Comparison of ENCODE assay signal across 35 cellular contexts in the genomic region with DNA sequence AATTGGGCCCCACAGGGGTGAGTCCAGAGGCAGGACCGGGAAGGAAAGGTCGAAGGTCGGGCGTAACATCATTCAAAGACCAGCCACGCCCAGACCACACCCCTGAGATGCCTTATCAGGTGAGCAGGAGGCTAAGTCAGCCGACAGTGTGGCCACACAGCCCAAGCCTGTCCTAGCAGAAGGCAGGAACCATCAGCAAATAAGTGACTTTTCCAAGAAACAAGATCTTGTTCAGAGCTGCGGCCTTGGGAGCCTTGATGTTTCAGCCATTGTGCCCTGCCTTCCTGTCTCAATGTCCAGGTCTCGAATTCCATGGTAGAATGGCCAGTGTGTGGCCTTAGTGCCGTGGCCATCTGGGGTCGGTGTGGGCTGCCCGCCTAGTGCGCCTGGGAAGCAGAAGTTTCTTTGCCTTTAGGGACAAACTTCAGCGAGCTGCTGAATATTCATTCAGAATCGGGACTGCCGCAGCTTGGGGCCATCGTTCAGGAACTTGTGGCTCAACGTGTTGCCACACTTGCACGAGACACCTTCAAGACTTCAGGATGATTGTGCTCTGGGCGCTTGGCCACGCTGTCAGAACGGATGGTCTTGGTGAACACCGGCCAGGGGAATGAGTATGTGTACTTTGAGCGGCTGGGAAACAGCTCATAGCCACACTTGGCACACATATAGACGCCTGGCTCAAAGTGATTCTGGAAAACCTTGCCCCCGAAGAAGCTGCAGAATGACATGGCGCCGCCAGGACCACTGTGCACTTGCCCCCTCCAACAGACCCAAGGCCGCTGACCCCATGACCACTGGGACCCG. TPM values are rescaled to one million over a fixed set of nuclear protein-coding genes. Genes with fewer than 3 reads are reported as not detected.
"Had no signal": no experiment of that assay in that cellular context is flagged by ENCODE, and none has a peak within 500 bp of the region (broad histone marks: within the 10 kb centered on the region; RNA-seq: fewer than 3 reads in every experiment).

No MANE protein-coding gene starts in this region.

- DNase-seq: activated CD4-positive, alpha-beta memory T cell treated with anti-CD3 and anti-CD28 coated beads, Interleukin-2, amount 10 ng/mL, durations not matched to agents 7 days and 5 days; activated CD4-positive, alpha-beta T cell treated with anti-CD3 and anti-CD28 coated beads for 1 hour; activated CD4-positive, alpha-beta T cell treated with anti-CD3 and anti-CD28 coated beads, Interleukin-2, amount 10 ng/mL, durations not matched to agents 7 days and 5 days; activated gamma-delta T cell treated with Interleukin-2 at 50 U/mL for 16 hours; activated naive CD4-positive, alpha-beta T cell treated with anti-CD3 and anti-CD28 coated beads, Interleukin-2, amount 50 U/mL, for 16 hours; activated T-cell treated with anti-CD3 and anti-CD28 coated beads, Interleukin-2, amount 50 U/mL, for 4 hours; amniotic stem cell; brain microvascular endothelial cell; endodermal cell; esophagus squamous epithelium; foreskin melanocyte; heart right ventricle; kidney glomerular epithelial cell; left ventricle myocardium inferior; psoas muscle; sigmoid colon; stimulated activated CD4-positive, alpha-beta T cell treated with anti-CD3 and anti-CD28 coated beads, Interleukin-1b, Interleukin-23, amount 100 ng/mL, for 48 hours; stimulated activated CD4-positive, alpha-beta T cell treated with anti-CD3 and anti-CD28 coated beads, Interleukin-4, amount 100 ng/mL, for 4 hours; stimulated activated CD8-positive, alpha-beta memory T cell treated with anti-CD3 and anti-CD28 coated beads, Interleukin-4, amount 100 ng/mL, for 48 hours; stimulated activated naive CD8-positive, alpha-beta T cell treated with anti-CD3 and anti-CD28 coated beads, Interleukin-15, amount 100 ng/mL, for 72 hours; substantia nigra; uterus had no signal

- H3K79me2 ChIP-seq: parathyroid adenoma had no signal

- H3K27ac ChIP-seq: brain microvascular endothelial cell, esophagus squamous epithelium, heart right ventricle, left ventricle myocardium inferior, parathyroid adenoma, psoas muscle, sigmoid colon, uterus had no signal

- H3K36me3 ChIP-seq: brain microvascular endothelial cell, esophagus squamous epithelium, heart right ventricle, left ventricle myocardium inferior, sigmoid colon, uterus had no signal

- H3K4me3 ChIP-seq: esophagus squamous epithelium, heart right ventricle, left ventricle myocardium inferior, psoas muscle, sigmoid colon, smooth muscle cell, uterus had no signal

- ATAC-seq: activated T-cell treated with anti-CD3 and anti-CD28 coated beads, Interleukin-2, amount 50 U/mL, for 4 hours; activated T-helper 17 cell treated with anti-CD3 and anti-CD28 coated beads, Interleukin-2, amount 50 U/mL, for 72 hours; heart right ventricle; psoas muscle; stimulated activated memory B cell treated with anti-CD40 and anti-IgM and Interleukin-4, amounts not matched to agents 10 μg/mL and 1 μg/mL and 100 μg/mL, for 72 hours; stimulated activated naive CD8-positive, alpha-beta T cell treated with anti-CD3 and anti-CD28 coated beads, Interleukin-15, amount 100 ng/mL, for 72 hours; WTC11 had no signal

- FAIRE-seq: astrocyte had no signal

- H3K4me2 ChIP-seq: smooth muscle cell had no signal

- H3K4me1 ChIP-seq: esophagus squamous epithelium, heart right ventricle, left ventricle myocardium inferior, psoas muscle, sigmoid colon, uterus had no signal

- H2AFZ ChIP-seq: parathyroid adenoma had no signal

- H3K27me3 ChIP-seq: uterus had no signal

- H3K9ac ChIP-seq: parathyroid adenoma had no signal

- H3K9me3 ChIP-seq: esophagus squamous epithelium, psoas muscle, sigmoid colon, uterus had no signal

RNA-seq across cellular contexts. Expression of a gene that starts 6.1 kb away (rescaled TPM):
- total RNA-seq: activated CD4-positive, alpha-beta memory T cell treated with anti-CD3 and anti-CD28 coated beads, Interleukin-2, amount 10 ng/mL, durations not matched to agents 7 days and 5 days; activated CD4-positive, alpha-beta T cell treated with anti-CD3 and anti-CD28 coated beads, Interleukin-2, amount 10 ng/mL, durations not matched to agents 7 days and 5 days; activated T-cell treated with anti-CD3 and anti-CD28 coated beads, Interleukin-2, amount 50 U/mL, for 4 hours; activated T-helper 17 cell treated with anti-CD3 and anti-CD28 coated beads, Interleukin-2, amount 50 U/mL, for 72 hours; astrocyte; cardiac septum; chondrocyte; endodermal cell; esophagus squamous epithelium; glomerular endothelial cell; heart right ventricle; left ventricle myocardium inferior; lung microvascular endothelial cell; mesenteric fat pad; mucosa of gallbladder; psoas muscle; sigmoid colon; smooth muscle cell; WTC11 had no signal
- polyA plus RNA-seq: heart right ventricle, psoas muscle, sigmoid colon had no signal

RNA-seq across cellular contexts. Expression of a gene that starts 9.9 kb away (rescaled TPM):
- total RNA-seq: activated CD4-positive, alpha-beta memory T cell treated with anti-CD3 and anti-CD28 coated beads, Interleukin-2, amount 10 ng/mL, durations not matched to agents 7 days and 5 days; activated CD4-positive, alpha-beta T cell treated with anti-CD3 and anti-CD28 coated beads, Interleukin-2, amount 10 ng/mL, durations not matched to agents 7 days and 5 days; activated T-cell treated with anti-CD3 and anti-CD28 coated beads, Interleukin-2, amount 50 U/mL, for 4 hours; activated T-helper 17 cell treated with anti-CD3 and anti-CD28 coated beads, Interleukin-2, amount 50 U/mL, for 72 hours; astrocyte; cardiac septum; chondrocyte; endodermal cell; esophagus squamous epithelium; glomerular endothelial cell; heart right ventricle; left ventricle myocardium inferior; lung microvascular endothelial cell; mesenteric fat pad; mucosa of gallbladder; psoas muscle; sigmoid colon; smooth muscle cell; uterus; WTC11 had no signal
- polyA plus RNA-seq: heart right ventricle, psoas muscle had no signal

RNA-seq across cellular contexts. Expression of a gene that starts 13.5 kb away (rescaled TPM):
- total RNA-seq: activated CD4-positive, alpha-beta memory T cell treated with anti-CD3 and anti-CD28 coated beads, Interleukin-2, amount 10 ng/mL, durations not matched to agents 7 days and 5 days; activated CD4-positive, alpha-beta T cell treated with anti-CD3 and anti-CD28 coated beads, Interleukin-2, amount 10 ng/mL, durations not matched to agents 7 days and 5 days; activated T-cell treated with anti-CD3 and anti-CD28 coated beads, Interleukin-2, amount 50 U/mL, for 4 hours; activated T-helper 17 cell treated with anti-CD3 and anti-CD28 coated beads, Interleukin-2, amount 50 U/mL, for 72 hours; astrocyte; cardiac septum; chondrocyte; endodermal cell; esophagus squamous epithelium; glomerular endothelial cell; heart right ventricle; left ventricle myocardium inferior; lung microvascular endothelial cell; mesenteric fat pad; mucosa of gallbladder; psoas muscle; sigmoid colon; smooth muscle cell; uterus; WTC11 had no signal
- polyA plus RNA-seq: heart right ventricle, psoas muscle, sigmoid colon, smooth muscle cell had no signal

RNA-seq across cellular contexts. Expression of a gene that starts 41.5 kb away (rescaled TPM):
- total RNA-seq: activated CD4-positive, alpha-beta T cell treated with anti-CD3 and anti-CD28 coated beads, Interleukin-2, amount 10 ng/mL, durations not matched to agents 7 days and 5 days; activated T-cell treated with anti-CD3 and anti-CD28 coated beads, Interleukin-2, amount 50 U/mL, for 4 hours; cardiac septum; chondrocyte; endodermal cell; esophagus squamous epithelium; glomerular endothelial cell; heart right ventricle; left ventricle myocardium inferior; lung microvascular endothelial cell; mesenteric fat pad; mucosa of gallbladder; psoas muscle; sigmoid colon; smooth muscle cell; uterus; WTC11 had no signal
- polyA plus RNA-seq: heart right ventricle, psoas muscle, smooth muscle cell had no signal

RNA-seq across cellular contexts. Expression of a gene that starts 50.7 kb away (rescaled TPM):
- total RNA-seq: activated CD4-positive, alpha-beta memory T cell treated with anti-CD3 and anti-CD28 coated beads, Interleukin-2, amount 10 ng/mL, durations not matched to agents 7 days and 5 days; activated CD4-positive, alpha-beta T cell treated with anti-CD3 and anti-CD28 coated beads, Interleukin-2, amount 10 ng/mL, durations not matched to agents 7 days and 5 days; activated T-helper 17 cell treated with anti-CD3 and anti-CD28 coated beads, Interleukin-2, amount 50 U/mL, for 72 hours; astrocyte; cardiac septum; chondrocyte; endodermal cell; esophagus squamous epithelium; glomerular endothelial cell; left ventricle myocardium inferior; lung microvascular endothelial cell; mesenteric fat pad; sigmoid colon; smooth muscle cell; uterus had no signal
- polyA plus RNA-seq: heart right ventricle, psoas muscle, sigmoid colon, smooth muscle cell, thymus had no signal
